Comparison of ENCODE assay signal across 21 cellular contexts in genomic region chr20:25059866-25060465, GRCh38. TPM values are rescaled to one million over a fixed set of nuclear protein-coding genes. Genes with fewer than 3 reads are reported as not detected.
DNase-seq lines count a peak whose midpoint lies in the region; ATAC-seq and TF ChIP-seq lines count a peak whose summit lies in the region.
"Had no signal": no experiment of that assay in that cellular context is flagged by ENCODE, and none has a peak within 500 bp of the region (broad histone marks: within the 10 kb centered on the region; RNA-seq: fewer than 3 reads in every experiment).

No MANE protein-coding gene starts in this region.

- peak overlapping the region; percentile 23 to 90 for H3K27ac Mint-ChIP-seq in natural killer cell
- H3K27ac Mint-ChIP-seq in natural killer cell treated with Interleukin-12 subunit alpha and Interleukin-12 subunit beta and Interleukin-15 and Interleukin-18, amount 100 ng/mL, for 72 hours: no peak overlapping the region
- H3K27ac Mint-ChIP-seq in neural crest cell (ENCODE audit: unreplicated experiment): no peak overlapping the region

- H3K79me1 ChIP-seq in mesendoderm (ENCODE audit: low read length): no peaks in the 10 kb centered on the region

- H3K4ac ChIP-seq in mesendoderm (ENCODE audit: low read depth, low read length): no peak overlapping the region

- ATAC-seq in natural killer cell (no peak), GM21381 (IDR thresholded peaks at IDR 0.05; ENCODE audit: unreplicated experiment) (no peak)
- ATAC-seq in natural killer cell treated with Interleukin-12 subunit alpha and Interleukin-12 subunit beta and Interleukin-15 and Interleukin-18, amount 100 ng/mL, for 72 hours: no peak
- ATAC-seq: stimulated activated naive CD8-positive, alpha-beta T cell treated with anti-CD3 and anti-CD28 coated beads, Interleukin-15, Interleukin-2, amounts not matched to agents 100 U/mL and 50 U/mL, for 24 hours had no signal

- WGBS in mesendoderm (ENCODE audit: extremely low coverage, insufficient coverage, low lambda C conversion rate): no CpG with 5 or more reads among the region's 8 CpGs

- H2BK15ac ChIP-seq in mesendoderm (replicated peaks; ENCODE audit: low read depth): no peak overlapping the region

- H2AK5ac ChIP-seq in mesendoderm (ENCODE audit: low read length): no peak overlapping the region

- no peak overlapping the region for H3K23ac ChIP-seq in mesendoderm (ENCODE audit: low read length)

- H3K36me3 Mint-ChIP-seq in natural killer cell: no peaks in the 10 kb centered on the region
- H3K36me3 Mint-ChIP-seq in natural killer cell treated with Interleukin-12 subunit alpha and Interleukin-12 subunit beta and Interleukin-15 and Interleukin-18, amount 100 ng/mL, for 72 hours: no peaks in the 10 kb centered on the region
- no peaks in the 10 kb centered on the region for H3K36me3 Mint-ChIP-seq in neural crest cell (ENCODE audit: low read depth)

- intact Hi-C loops in natural killer cell (cut with micrococcal nuclease): loop anchor here (5.0 kb wide), 2 partner anchors 128 to 332 kb away; partner anchors contain the start of gene ABHD12

- no peak overlapping the region for H3K9ac ChIP-seq in mesendoderm (ENCODE audit: low read length)
- H3K9ac ChIP-seq: KMS-11 had no signal

- DNase-seq in natural killer cell: no peak
- DNase-seq in natural killer cell treated with Interleukin-12 subunit alpha and Interleukin-12 subunit beta and Interleukin-15 and Interleukin-18, amount 100 ng/mL, for 72 hours (ENCODE audit: low spot score): no peak
- DNase-seq in coronary artery (ENCODE audit: low spot score): peak; percentile 49
- DNase-seq in neural crest cell (ENCODE audit: low read depth, low spot score): no peak
- no peak for DNase-seq in mesendoderm
- DNase-seq in NCI-H226: no peak
- no peak for DNase-seq in NCI-H1105 treated with DMSO at 0.1 percent for 48 hours (lab: John Stamatoyannopoulos, UW)
- DNase-seq: activated CD4-positive, alpha-beta T cell treated with anti-CD3 and anti-CD28 coated beads, Interleukin-2, amount 50 U/mL, for 1 hour; activated naive CD4-positive, alpha-beta T cell treated with anti-CD3 and anti-CD28 coated beads, Interleukin-2, amount 50 U/mL, for 16 hours; Calu3; cortex of kidney; NCI-H1105; stimulated activated naive CD8-positive, alpha-beta T cell treated with anti-CD3 and anti-CD28 coated beads, Interleukin-15, Interleukin-2, amounts not matched to agents 100 U/mL and 50 U/mL, for 24 hours had no signal

- TF ChIP-seq CTCF in natural killer cell (IDR thresholded peaks at IDR 0.05) (no peak), coronary artery (IDR thresholded peaks at IDR 0.05) (no peak), neural crest cell (conservative IDR thresholded peaks at IDR 0.05) (no peak)

- H4K5ac ChIP-seq in mesendoderm (ENCODE audit: low read length): no peak overlapping the region

- no peaks in the 10 kb centered on the region for H3K4me1 ChIP-seq in mesendoderm (ENCODE audit: control insufficient read depth, low read depth, low read length)

- no peak overlapping the region for H3K4me2 ChIP-seq in mesendoderm (ENCODE audit: low read length)
- H3K4me2 ChIP-seq: KMS-11 had no signal

- H3K56ac ChIP-seq in mesendoderm (ENCODE audit: low read length): no peak overlapping the region

- H3K9me3 Mint-ChIP-seq in natural killer cell (no peaks in the 10 kb centered on the region), neural crest cell (no peaks in the 10 kb centered on the region)
- no peaks in the 10 kb centered on the region for H3K9me3 Mint-ChIP-seq in natural killer cell treated with Interleukin-12 subunit alpha and Interleukin-12 subunit beta and Interleukin-15 and Interleukin-18, amount 100 ng/mL, for 72 hours

- peaks cover 15 to 20% of the 10 kb centered on the region in 2 donors for H3K4me1 Mint-ChIP-seq in natural killer cell
- peaks cover 11 to 13% of the 10 kb centered on the region in 2 donors for H3K4me1 Mint-ChIP-seq in natural killer cell treated with Interleukin-12 subunit alpha and Interleukin-12 subunit beta and Interleukin-15 and Interleukin-18, amount 100 ng/mL, for 72 hours (ENCODE audit: low read depth in 2 of 2)
- peaks cover 26% of the 10 kb centered on the region for H3K4me1 Mint-ChIP-seq in neural crest cell

- no peak overlapping the region for H3K27ac ChIP-seq in coronary artery
- no peak overlapping the region for H3K27ac ChIP-seq in mesendoderm (ENCODE audit: low read depth, low read length)
- H3K27ac ChIP-seq: KMS-11 had no signal

- H3K18ac ChIP-seq in mesendoderm (ENCODE audit: low read length): no peak overlapping the region

- H3K36me3 ChIP-seq in mesendoderm (ENCODE audit: control insufficient read depth, insufficient read depth, low read length): no peaks in the 10 kb centered on the region

- H3K27me3 Mint-ChIP-seq in natural killer cell (ENCODE audit: low read depth in 2 of 2) (peaks cover 5 to 8% of the 10 kb centered on the region in 2 donors), neural crest cell (ENCODE audit: low read depth) (peaks cover 69% of the 10 kb centered on the region)
- peaks cover 6 to 16% of the 10 kb centered on the region in 2 donors for H3K27me3 Mint-ChIP-seq in natural killer cell treated with Interleukin-12 subunit alpha and Interleukin-12 subunit beta and Interleukin-15 and Interleukin-18, amount 100 ng/mL, for 72 hours

- no peak overlapping the region for H2BK120ac ChIP-seq in mesendoderm (ENCODE audit: low read depth, low read length)

- no peaks in the 10 kb centered on the region for H3K79me2 ChIP-seq in mesendoderm (ENCODE audit: control insufficient read depth, insufficient read depth, low read length)

- peaks cover 43% of the 10 kb centered on the region for H3K27me3 ChIP-seq in mesendoderm (ENCODE audit: insufficient read depth, low read length, poor library complexity)

- H4K8ac ChIP-seq in mesendoderm (ENCODE audit: low read depth, low read length): no peak overlapping the region

- H3K4me3 ChIP-seq in coronary artery: no peak overlapping the region
- no peak overlapping the region for H3K4me3 ChIP-seq in mesendoderm (ENCODE audit: low read length)
- H3K4me3 ChIP-seq: lung had no signal

- H2BK5ac ChIP-seq in mesendoderm (ENCODE audit: low read length): no peak overlapping the region

- H3K4me3 Mint-ChIP-seq in natural killer cell (no peak overlapping the region), neural crest cell (peak overlapping the region; percentile 47)
- H3K4me3 Mint-ChIP-seq in natural killer cell treated with Interleukin-12 subunit alpha and Interleukin-12 subunit beta and Interleukin-15 and Interleukin-18, amount 100 ng/mL, for 72 hours: no peak overlapping the region

RNA-seq across cellular contexts. Expression of gene ACSS1, which starts 2.0 kb away (rescaled TPM):
- total RNA-seq in natural killer cell (10 to 100 TPM; 46.3 to 67.4 (median 57.4) TPM), neural crest cell (13.1 and 14.0 TPM in 2 replicates)
- 1 to 10 TPM; 5.8 to 7.6 TPM for total RNA-seq in natural killer cell treated with Interleukin-12 subunit alpha and Interleukin-12 subunit beta and Interleukin-15 and Interleukin-18, amount 100 ng/mL, for 72 hours
- 0.15 TPM for polyA plus RNA-seq in mesendoderm (2013, experiment 1 of 2)
- polyA plus RNA-seq in mesendoderm (2013, experiment 2 of 2): 0.21 TPM
- polyA plus RNA-seq: neural cell had no signal

RNA-seq across cellular contexts. Expression of gene VSX1, which starts 22.0 kb away (rescaled TPM):
- not detected for total RNA-seq in natural killer cell
- not detected for total RNA-seq in natural killer cell treated with Interleukin-12 subunit alpha and Interleukin-12 subunit beta and Interleukin-15 and Interleukin-18, amount 100 ng/mL, for 72 hours
- total RNA-seq in neural crest cell: 3.8 and 4.2 TPM in 2 replicates
- polyA plus RNA-seq in mesendoderm (2013, experiment 1 of 2): not detected
- polyA plus RNA-seq in mesendoderm (2013, experiment 2 of 2): not detected
- total RNA-seq: Calu3, H1, lung, renal cortical epithelial cell, urinary bladder had no signal
- polyA plus RNA-seq: esophagus, lung, neural cell had no signal

Comparison
In these comparisons a context has a peak if more than half of its experiments do, and no peak if none do; other contexts are left out.
1. H3K27ac Mint-ChIP-seq: peak in natural killer cell (2 of 2); none in natural killer cell treated with Interleukin-12 subunit alpha and Interleukin-12 subunit beta and Interleukin-15 and Interleukin-18, amount 100 ng/mL, for 72 hours (0 of 2) and neural crest cell (single experiment).